ENCODE assay signal across 16 cellular contexts in the genomic region with DNA sequence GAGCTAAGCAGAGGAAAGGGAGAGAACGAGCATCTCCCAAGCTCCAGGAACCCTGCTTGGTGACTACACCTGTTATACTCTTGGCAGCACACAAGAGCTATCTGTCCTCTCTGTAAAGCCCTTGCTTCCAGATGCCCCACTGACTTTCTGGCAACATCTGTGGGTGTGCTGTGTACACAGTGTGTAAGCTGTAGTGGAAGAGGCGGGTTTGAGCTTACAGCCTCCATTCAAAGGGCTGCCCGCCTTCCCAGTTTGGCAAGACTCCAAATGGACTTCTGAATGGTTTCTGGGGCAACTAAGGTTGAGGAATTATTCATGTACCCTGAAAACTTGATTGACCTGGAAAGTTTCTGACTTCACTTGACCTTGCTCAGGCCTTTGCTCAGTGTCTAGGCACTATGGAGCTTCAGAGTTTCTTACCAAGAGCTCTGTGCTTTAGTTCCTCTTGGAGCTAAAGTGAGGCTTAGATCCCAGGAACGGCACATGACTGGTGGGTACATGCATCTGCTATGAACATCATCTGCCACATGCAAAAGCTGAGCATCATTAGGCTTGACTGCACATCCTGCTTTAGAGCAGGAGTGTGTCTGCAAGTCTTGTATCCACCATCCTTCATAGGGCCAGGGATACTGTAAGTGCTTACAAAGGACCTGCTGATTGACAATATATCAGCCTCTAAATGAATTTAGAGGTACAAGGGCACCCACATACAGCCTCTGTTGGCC.
DNase-seq lines count a peak whose midpoint lies in the region; ATAC-seq and TF ChIP-seq lines count a peak whose summit lies in the region.
"Had no signal": no experiment of that assay in that cellular context is flagged by ENCODE, and none has a peak within 500 bp of the region (broad histone marks: within the 10 kb centered on the region; RNA-seq: fewer than 3 reads in every experiment).

No MANE protein-coding gene starts in this region.

- H3K9me2 ChIP-seq in OCI-LY7 (ENCODE audit: insufficient read depth, low read length) = no peaks in the 10 kb centered on the region

- no peaks in the 10 kb centered on the region for H3K79me2 ChIP-seq in OCI-LY7 (ENCODE audit: insufficient read depth, low read depth, low read length)

- peaks cover 51% of the 10 kb centered on the region for H3K27me3 Mint-ChIP-seq in stimulated activated memory B cell treated with anti-CD40 and anti-IgM and Interleukin-4, amounts not matched to agents 10 μg/mL and 1 μg/mL and 100 μg/mL, for 72 hours

- no peak for TF ChIP-seq POLR2A in esophagus squamous epithelium (IDR thresholded peaks at IDR 0.05)

- H3K4me1 Mint-ChIP-seq in stimulated activated memory B cell treated with anti-CD40 and anti-IgM and Interleukin-4, amounts not matched to agents 10 μg/mL and 1 μg/mL and 100 μg/mL, for 72 hours = no peaks in the 10 kb centered on the region
- H3K4me1 Mint-ChIP-seq: activated naive CD8-positive, alpha-beta T cell treated with anti-CD3 and anti-CD28 coated beads for 36 hours; B cell had no signal

- H3K9me3 Mint-ChIP-seq in stimulated activated memory B cell treated with anti-CD40 and anti-IgM and Interleukin-4, amounts not matched to agents 10 μg/mL and 1 μg/mL and 100 μg/mL, for 72 hours = no peaks in the 10 kb centered on the region
- H3K9me3 Mint-ChIP-seq: activated naive CD8-positive, alpha-beta T cell treated with anti-CD3 and anti-CD28 coated beads for 36 hours had no signal

- no peaks in the 10 kb centered on the region for H3K36me3 Mint-ChIP-seq in stimulated activated memory B cell treated with anti-CD40 and anti-IgM and Interleukin-4, amounts not matched to agents 10 μg/mL and 1 μg/mL and 100 μg/mL, for 72 hours
- H3K36me3 Mint-ChIP-seq: activated naive CD8-positive, alpha-beta T cell treated with anti-CD3 and anti-CD28 coated beads for 36 hours; IgD-negative memory B cell had no signal

- POLR2A ChIA-PET in OCI-LY7 (lab: Charles Lee) = interaction anchor here (1.0 kb wide), 1 partner anchor 106 kb away, joined by 3 read pairs; no protein-coding TSS in a partner anchor

- DNase-seq in DMS79 (lab: John Stamatoyannopoulos, UW) (peak; percentile 92), NCI-H2029 treated with DMSO at 0.1 percent for 48 hours (lab: John Stamatoyannopoulos, UW) (peak; percentile 67), OCI-LY7 (ENCODE audit: low spot score) (peak; percentile 61), myocyte (ENCODE audit: low read depth) (peak; percentile 18), esophagus squamous epithelium (lab: John Stamatoyannopoulos, UW) (no peak)
- DNase-seq: activated CD8-positive, alpha-beta memory T cell treated with anti-CD3 and anti-CD28 coated beads, Interleukin-2, amount 50 U/mL, for 4 hours; activated naive CD8-positive, alpha-beta T cell treated with anti-CD3 and anti-CD28 coated beads for 36 hours; NCI-H2171 had no signal

- intact Hi-C loops in OCI-LY7 (cut with micrococcal nuclease; ENCODE audit: unreplicated experiment) (no loop called here), esophagus squamous epithelium (cut with DNase I) (no loop called here)

- H3K4me3 Mint-ChIP-seq in stimulated activated memory B cell treated with anti-CD40 and anti-IgM and Interleukin-4, amounts not matched to agents 10 μg/mL and 1 μg/mL and 100 μg/mL, for 72 hours = no peak overlapping the region
- H3K4me3 Mint-ChIP-seq: activated naive CD8-positive, alpha-beta T cell treated with anti-CD3 and anti-CD28 coated beads for 36 hours; B cell; IgD-negative memory B cell had no signal

- H3K4me1 ChIP-seq in OCI-LY7 (ENCODE audit: insufficient read depth, low read length, poor library complexity, severe bottlenecking) = peaks cover 28% of the 10 kb centered on the region
- H3K4me1 ChIP-seq in esophagus squamous epithelium = no peaks in the 10 kb centered on the region

- H3K9me3 ChIP-seq in OCI-LY7 (ENCODE audit: low read length) (no peaks in the 10 kb centered on the region), esophagus squamous epithelium (no peaks in the 10 kb centered on the region)
- H3K9me3 ChIP-seq: tibial nerve had no signal

- H3K4me3 ChIP-seq in OCI-LY7 (ENCODE audit: low read depth, low read length, poor library complexity, severe bottlenecking) (no peak overlapping the region), esophagus squamous epithelium (no peak overlapping the region)
- H3K4me3 ChIP-seq: tibial nerve had no signal

- no peak overlapping the region for H3K27ac ChIP-seq in OCI-LY7 (ENCODE audit: low read depth, low read length, poor library complexity, severe bottlenecking)
- no peak overlapping the region for H3K27ac ChIP-seq in esophagus squamous epithelium
- H3K27ac ChIP-seq: tibial nerve had no signal

- peaks cover 0 to 33% (median 0%) of the 10 kb centered on the region in 4 donors for H3K27me3 ChIP-seq in esophagus squamous epithelium
- H3K27me3 ChIP-seq: tibial nerve had no signal

- H3K27ac Mint-ChIP-seq in stimulated activated memory B cell treated with anti-CD40 and anti-IgM and Interleukin-4, amounts not matched to agents 10 μg/mL and 1 μg/mL and 100 μg/mL, for 72 hours = no peak overlapping the region
- H3K27ac Mint-ChIP-seq: activated naive CD8-positive, alpha-beta T cell treated with anti-CD3 and anti-CD28 coated beads for 36 hours; B cell; IgD-negative memory B cell; progenitor cell of endocrine pancreas had no signal

- no peak for TF ChIP-seq CTCF in OCI-LY7 (conservative IDR thresholded peaks at IDR 0.05; ENCODE audit: low read length)
- TF ChIP-seq CTCF in esophagus squamous epithelium (IDR thresholded peaks at IDR 0.05) = no peak

- CTCF ChIA-PET in OCI-LY7 (lab: Charles Lee; ENCODE audit: unreplicated experiment) = no interaction called here

- no peak overlapping the region for H3K4me2 ChIP-seq in OCI-LY7 (ENCODE audit: low read length)

- 76 to 81% methylated on average over 2 to 3 of the region's 4 CpGs for WGBS in esophagus squamous epithelium, 2 donors

- peak overlapping the region; percentile 38; the same call in 1 of the 2 replicates for H2AFZ ChIP-seq in OCI-LY7 (ENCODE audit: low read length)

- no peaks in the 10 kb centered on the region for H4K20me1 ChIP-seq in OCI-LY7 (ENCODE audit: insufficient read depth, low read length)

- H3K36me3 ChIP-seq in OCI-LY7 (ENCODE audit: insufficient read depth, low read length) = no peaks in the 10 kb centered on the region
- no peaks in the 10 kb centered on the region for H3K36me3 ChIP-seq in esophagus squamous epithelium
- H3K36me3 ChIP-seq: tibial nerve had no signal

- ATAC-seq in HG03520 (IDR thresholded peaks at IDR 0.05; ENCODE audit: unreplicated experiment) = no peak
- no peak for ATAC-seq in HG03039 (IDR thresholded peaks at IDR 0.05; ENCODE audit: unreplicated experiment)
- ATAC-seq in stimulated activated memory B cell treated with anti-CD40 and anti-IgM and Interleukin-4, amounts not matched to agents 10 μg/mL and 1 μg/mL and 100 μg/mL, for 72 hours = no peak
- ATAC-seq: Panc1 had no signal

- no TSS peak for BruUV-seq in OCI-LY7 (replicated peaks; lab: Mats Ljungman, UMichigan)
